Comparison of ENCODE assay signal across 19 cellular contexts in the genomic region with DNA sequence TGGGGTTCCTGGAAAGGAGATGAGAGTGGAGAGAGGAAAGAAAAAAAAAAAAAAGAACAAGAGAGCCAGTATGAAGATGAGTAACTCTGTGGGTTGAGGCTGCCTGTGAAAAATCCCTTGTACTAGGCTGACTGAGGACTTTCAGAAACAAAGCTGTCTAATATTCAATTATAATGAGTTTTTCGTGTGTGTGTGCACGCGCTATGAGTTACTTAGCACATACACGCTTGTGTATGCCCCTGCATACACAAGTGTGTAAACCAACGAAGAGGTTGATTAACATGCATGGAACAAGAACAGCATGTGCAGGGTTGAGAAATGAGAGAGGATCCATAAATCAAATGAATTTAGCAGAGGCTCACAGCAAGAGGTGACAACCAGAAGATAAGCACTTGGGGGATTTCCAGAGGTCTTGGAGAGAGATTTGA. TPM values are rescaled to one million over a fixed set of nuclear protein-coding genes. Genes with fewer than 3 reads are reported as not detected.
"Had no signal": no experiment of that assay in that cellular context is flagged by ENCODE, and none has a peak within 500 bp of the region (broad histone marks: within the 10 kb centered on the region; RNA-seq: fewer than 3 reads in every experiment).

No MANE protein-coding gene starts in this region.

- H3K27ac ChIP-seq: adrenal gland, colonic mucosa, lower lobe of right lung, parathyroid adenoma, transverse colon, WERI-Rb-1 had no signal

- H3K4me1 ChIP-seq: adrenal gland, colonic mucosa, lower lobe of right lung, parathyroid adenoma had no signal

- H2AFZ ChIP-seq: parathyroid adenoma had no signal

- H3K27ac Mint-ChIP-seq: mesothelial cell of epicardium, T-cell had no signal

- H3K79me2 ChIP-seq: parathyroid adenoma had no signal

- H3K9me3 Mint-ChIP-seq: mesothelial cell of epicardium, T-cell had no signal

- H3K4me3 ChIP-seq: adrenal gland, colonic mucosa, lower lobe of right lung, transverse colon had no signal

- H3K9me3 ChIP-seq: adrenal gland, colonic mucosa, lower lobe of right lung, transverse colon had no signal

- ATAC-seq: left cardiac atrium, lower lobe of right lung, T-cell had no signal

- H3K4me3 Mint-ChIP-seq: mesothelial cell of epicardium, T-cell had no signal

- H3K9ac ChIP-seq: parathyroid adenoma had no signal

- H3K36me3 Mint-ChIP-seq: mesothelial cell of epicardium, T-cell had no signal

- DNase-seq: activated CD8-positive, alpha-beta memory T cell treated with anti-CD3 and anti-CD28 coated beads, Interleukin-2, amount 50 U/mL, for 48 hours; activated gamma-delta T cell treated with Interleukin-2 at 50 U/mL for 16 hours; adrenal gland; caudate nucleus; colonic mucosa; effector CD4-positive, alpha-beta T cell; foreskin melanocyte; head of caudate nucleus; left cardiac atrium; lower lobe of right lung; T-cell; transverse colon; WERI-Rb-1 had no signal

- H3K27me3 ChIP-seq: colonic mucosa had no signal

- H3K36me3 ChIP-seq: adrenal gland, colonic mucosa, lower lobe of right lung, transverse colon, WERI-Rb-1 had no signal

RNA-seq across cellular contexts. Expression of a gene that starts 4.8 kb away (rescaled TPM):
- total RNA-seq: adrenal gland, endothelial cell of umbilical vein, left cardiac atrium, lower lobe of right lung, mesothelial cell of epicardium, myocyte, skeletal muscle tissue, subcutaneous adipose tissue, transverse colon had no signal

RNA-seq across cellular contexts. Expression of a gene that starts 6.3 kb away (rescaled TPM):
- total RNA-seq: endothelial cell of umbilical vein, left cardiac atrium, lower lobe of right lung, mesothelial cell of epicardium, myocyte, T-cell, transverse colon had no signal

RNA-seq across cellular contexts. Expression of a gene that starts 47.5 kb away (rescaled TPM):
- total RNA-seq: endothelial cell of umbilical vein, mesothelial cell of epicardium, myocyte, skeletal muscle tissue had no signal
